Comparison of ENCODE assay signal across 11 cellular contexts in the genomic region with DNA sequence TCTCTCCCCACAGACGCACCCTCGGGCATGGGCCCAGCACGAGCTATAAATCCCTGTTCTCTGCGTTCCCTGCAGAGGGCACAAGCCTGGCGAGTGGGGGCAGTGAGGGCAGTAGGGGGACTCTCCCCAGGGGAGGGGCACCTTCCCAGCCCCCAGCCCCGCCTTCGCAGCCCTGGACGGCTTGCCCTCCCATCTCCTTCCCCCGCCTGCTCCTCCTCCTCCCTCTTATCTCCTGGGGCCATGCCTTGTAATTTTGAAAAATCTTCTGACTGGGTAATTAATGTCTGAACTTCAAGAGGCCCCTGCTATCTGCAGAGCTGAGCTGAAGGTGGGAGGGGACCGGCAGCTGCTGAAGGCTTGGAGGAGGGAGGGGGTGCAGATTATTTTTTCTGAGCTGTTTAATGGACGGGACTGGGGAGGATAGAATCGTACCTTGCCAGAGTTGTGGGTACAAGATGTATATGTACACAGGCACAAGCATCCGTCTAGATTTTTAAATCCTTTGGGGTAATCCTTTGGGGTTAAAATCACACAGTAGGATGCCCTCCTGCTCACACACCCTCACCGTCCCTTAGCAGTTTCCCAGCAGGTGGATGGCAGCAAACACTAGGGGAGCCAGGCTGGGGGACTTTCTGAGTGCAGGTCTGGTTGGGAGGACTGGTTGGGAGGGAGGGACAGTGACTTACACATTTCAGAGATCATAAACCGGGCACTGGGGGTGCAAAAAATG.
DNase-seq lines count a peak whose midpoint lies in the region; ATAC-seq and TF ChIP-seq lines count a peak whose summit lies in the region.
"Had no signal": no experiment of that assay in that cellular context is flagged by ENCODE, and none has a peak within 500 bp of the region (broad histone marks: within the 10 kb centered on the region; RNA-seq: fewer than 3 reads in every experiment).

No MANE protein-coding gene starts in this region.

- no peaks in the 10 kb centered on the region for H3K36me3 ChIP-seq in cardiac muscle cell
- H3K36me3 ChIP-seq in adipocyte (ENCODE audit: control insufficient read depth, insufficient read depth, low read length, severe bottlenecking), result peaks cover 6% of the 10 kb centered on the region
- no peaks in the 10 kb centered on the region for H3K36me3 ChIP-seq in uterus

- H3K9ac ChIP-seq in adipocyte (ENCODE audit: low read length), result peak overlapping the region; percentile 57

- H3K9me3 ChIP-seq in cardiac muscle cell (ENCODE audit: low read depth), result no peaks in the 10 kb centered on the region
- no peaks in the 10 kb centered on the region for H3K9me3 ChIP-seq in adipocyte (ENCODE audit: control insufficient read depth, low read length)
- no peaks in the 10 kb centered on the region for H3K9me3 ChIP-seq in uterus

- DNase-seq in cardiac muscle cell (ENCODE audit: low read depth in 1 of 2, low spot score in 1 of 2) (peak in 1 of 2 donors; percentile 60), Right ventricle myocardium superior (no peak), adipocyte (ENCODE audit: low read depth) (no peak), mesenteric fat pad (ENCODE audit: low spot score) (peak; percentile 88), uterus (peak; percentile 22 to 36), GM13976 (ENCODE audit: low spot score) (no peak), iPS-NIHi7 (ENCODE audit: extremely low spot score) (no peak)
- DNase-seq: CD4-positive, CD25-positive, alpha-beta regulatory T cell; retina; substantia nigra had no signal

- H3K27ac ChIP-seq in cardiac muscle cell (peak overlapping the region; percentile 96), uterus (peak overlapping the region; percentile 76 to 77)

- peaks cover 90% of the 10 kb centered on the region for H3K4me1 ChIP-seq in cardiac muscle cell (ENCODE audit: low read depth)
- H3K4me1 ChIP-seq in adipocyte (ENCODE audit: control insufficient read depth, insufficient read depth, low read length), result peaks cover 43% of the 10 kb centered on the region
- H3K4me1 ChIP-seq in uterus, result peaks cover 0 to 19% of the 10 kb centered on the region in 2 donors

- H3K4me3 ChIP-seq in cardiac muscle cell, result peak overlapping the region; percentile 27
- H3K4me3 ChIP-seq in adipocyte (ENCODE audit: low read length), result peak overlapping the region; percentile 63
- no peak overlapping the region for H3K4me3 ChIP-seq in uterus

- intact Hi-C loops in Right ventricle myocardium superior (cut with DNase I), result no loop called here
- intact Hi-C loops in uterus (cut with DNase I; ENCODE audit: low total_unique reads), result no loop called here

- in situ Hi-C loops in GM13976 (cut with MboI; ENCODE audit: low sequenced_read_pairs, unreplicated experiment), result no loop called here

- no peak for TF ChIP-seq CTCF in cardiac muscle cell (IDR thresholded peaks at IDR 0.05; ENCODE audit: low read depth, low read length)
- TF ChIP-seq CTCF in uterus (IDR thresholded peaks at IDR 0.05), result no peak
- no peak for TF ChIP-seq CTCF in GM13976 (IDR thresholded peaks at IDR 0.05; ENCODE audit: borderline replicate concordance, control extremely low read depth, extremely low read depth, insufficient read depth, missing control alignments)

- ATAC-seq in Right ventricle myocardium superior (ENCODE audit: poor library complexity) (no peak), HG03439 (IDR thresholded peaks at IDR 0.05; ENCODE audit: unreplicated experiment) (no peak)

- H3K27me3 ChIP-seq in cardiac muscle cell (no peaks in the 10 kb centered on the region), adipocyte (replicated peaks; ENCODE audit: control insufficient read depth, insufficient read depth, low read length) (no peaks in the 10 kb centered on the region), uterus (no peaks in the 10 kb centered on the region)

- TF ChIP-seq POLR2A in uterus (IDR thresholded peaks at IDR 0.05), result no peak

Comparison
In these comparisons a context has a peak if more than half of its experiments do, and no peak if none do; other contexts are left out.
1. DNase-seq: peak in mesenteric fat pad (single experiment) and uterus (2 of 2); none in Right ventricle myocardium superior (single experiment), adipocyte (single experiment), GM13976 (single experiment) and iPS-NIHi7 (single experiment).
2. H3K4me3 ChIP-seq: peak in cardiac muscle cell (single experiment) and adipocyte (single experiment); none in uterus (0 of 2).